In genomic region chr20:35539756-35540212, GRCh38 we compare ENCODE assay signal across 1 cellular context.
A peak's percentile ranks its signal among the peaks of the same experiment; 100 is the strongest.
TF ChIP-seq lines count a peak whose summit lies in the region.

No MANE protein-coding gene starts in this region.

TF ChIP-seq in HepG2, 621 proteins besides CTCF, POLR2A, EP300 and RAD21 (continued from another document and continues in another):
- TF ChIP-seq ZNF317 (CRISPR knock-in tag; IDR thresholded peaks at IDR 0.05) (no peak), RBFOX2 (IDR thresholded peaks at IDR 0.05; ENCODE audit: low read depth, low read length) (peak; percentile 51), ZMYM4 (CRISPR knock-in tag; IDR thresholded peaks at IDR 0.05) (peak; percentile 69), FOXJ3 (CRISPR knock-in tag; IDR thresholded peaks at IDR 0.05; ENCODE audit: borderline replicate concordance) (no peak), GRHL1 (CRISPR knock-in tag; conservative IDR thresholded peaks at IDR 0.05) (no peak), MAF1 (CRISPR knock-in tag; IDR thresholded peaks at IDR 0.05; ENCODE audit: borderline replicate concordance) (no peak), ZNF329 (CRISPR knock-in tag; IDR thresholded peaks at IDR 0.05; ENCODE audit: low read depth) (no peak), ZNF225 (CRISPR knock-in tag; IDR thresholded peaks at IDR 0.05) (no peak), TBX2 (CRISPR knock-in tag; IDR thresholded peaks at IDR 0.05; ENCODE audit: borderline replicate concordance) (peak; percentile 36; the same call in 1 of the 2 replicates), ARNT (IDR thresholded peaks at IDR 0.05) (no peak), TCF7L2 (IDR thresholded peaks at IDR 0.05; ENCODE audit: low read depth, low read length) (no peak), HOXA7 (CRISPR knock-in tag; IDR thresholded peaks at IDR 0.05) (no peak), NR3C1 (CRISPR knock-in tag; IDR thresholded peaks at IDR 0.05) (no peak), ZBTB34 (CRISPR knock-in tag; IDR thresholded peaks at IDR 0.05) (no peak), ZNF879 (CRISPR knock-in tag; IDR thresholded peaks at IDR 0.05) (no peak), JARID2 (CRISPR knock-in tag; IDR thresholded peaks at IDR 0.05; ENCODE audit: insufficient replicate concordance) (no peak), CHD2 (IDR thresholded peaks at IDR 0.05; ENCODE audit: low read depth, low read length) (0 out of 2 replicates have a peak, but pooled peaks have one; percentile 26), MXD4 (CRISPR knock-in tag; IDR thresholded peaks at IDR 0.05) (no peak; the same call in 1 of the 2 replicates), ZNF180 (CRISPR knock-in tag; IDR thresholded peaks at IDR 0.05; ENCODE audit: borderline replicate concordance, low read depth) (no peak), ZNF292 (CRISPR knock-in tag; IDR thresholded peaks at IDR 0.05; ENCODE audit: borderline replicate concordance, low read depth) (no peak), POLR2AphosphoS2 (IDR thresholded peaks at IDR 0.05; ENCODE audit: low read depth, low read length) (no peak), PLSCR1 (CRISPR knock-in tag; IDR thresholded peaks at IDR 0.05; ENCODE audit: borderline replicate concordance) (no peak), HOXA9 (CRISPR knock-in tag; IDR thresholded peaks at IDR 0.05; ENCODE audit: borderline replicate concordance) (no peak), SPEN (CRISPR knock-in tag; IDR thresholded peaks at IDR 0.05; ENCODE audit: low read depth) (no peak), ZNF256 (CRISPR knock-in tag; conservative IDR thresholded peaks at IDR 0.05) (no peak), MYC (CRISPR knock-in tag; IDR thresholded peaks at IDR 0.05; ENCODE audit: borderline replicate concordance) (no peak), NFIB (CRISPR knock-in tag; IDR thresholded peaks at IDR 0.05; ENCODE audit: borderline replicate concordance) (no peak), SKI (IDR thresholded peaks at IDR 0.05; ENCODE audit: partially characterized antibody) (no peak), SALL1 (CRISPR knock-in tag; IDR thresholded peaks at IDR 0.05) (peak; percentile 65), GATA4 (IDR thresholded peaks at IDR 0.05; ENCODE audit: borderline replicate concordance, low read depth) (no peak), ZNF543 (CRISPR knock-in tag; IDR thresholded peaks at IDR 0.05) (no peak), YEATS2 (CRISPR knock-in tag; IDR thresholded peaks at IDR 0.05; ENCODE audit: borderline replicate concordance) (peak; percentile 63; the same call in 1 of the 2 replicates), FOXK1 (CRISPR knock-in tag; IDR thresholded peaks at IDR 0.05; ENCODE audit: borderline replicate concordance, low read depth) (peak; percentile 78; the same call in 1 of the 2 replicates), NAIF1 (CRISPR knock-in tag; IDR thresholded peaks at IDR 0.05; ENCODE audit: borderline replicate concordance) (no peak), TRAFD1 (CRISPR knock-in tag; IDR thresholded peaks at IDR 0.05; ENCODE audit: borderline replicate concordance) (no peak), REL (CRISPR knock-in tag; conservative IDR thresholded peaks at IDR 0.05) (no peak), KMT2B (CRISPR knock-in tag; IDR thresholded peaks at IDR 0.05) (no peak), ZNF138 (CRISPR knock-in tag; IDR thresholded peaks at IDR 0.05; ENCODE audit: low read depth) (no peak), PRDM4 (CRISPR knock-in tag; IDR thresholded peaks at IDR 0.05; ENCODE audit: borderline replicate concordance) (no peak), MNT (IDR thresholded peaks at IDR 0.05) (no peak), SNAPC4 (CRISPR knock-in tag; IDR thresholded peaks at IDR 0.05) (no peak), ATRX (CRISPR knock-in tag; IDR thresholded peaks at IDR 0.05; ENCODE audit: borderline replicate concordance) (no peak), PREB (CRISPR knock-in tag; IDR thresholded peaks at IDR 0.05) (no peak), PBX2 (CRISPR knock-in tag; IDR thresholded peaks at IDR 0.05) (peak; percentile 96), CSRNP2 (CRISPR knock-in tag; conservative IDR thresholded peaks at IDR 0.05; ENCODE audit: low read depth) (no peak), PHF8 (CRISPR knock-in tag; IDR thresholded peaks at IDR 0.05) (peak; percentile 70), HCFC1 (IDR thresholded peaks at IDR 0.05; ENCODE audit: low read depth, low read length) (no peak), JUN (CRISPR knock-in tag; IDR thresholded peaks at IDR 0.05) (0 out of 2 replicates have a peak, but pooled peaks have one; percentile 66), CHCHD3 (CRISPR knock-in tag; IDR thresholded peaks at IDR 0.05) (no peak)
